Comparison of ENCODE assay signal across 1 cellular context in genomic region chr7:86747698-86748097, GRCh38.
TF ChIP-seq lines count a peak whose summit lies in the region.

No MANE protein-coding gene starts in this region.

TF ChIP-seq in GM12878, 131 proteins besides CTCF, POLR2A, EP300 and RAD21 (continued from another document):
- TF ChIP-seq CBFB (IDR thresholded peaks at IDR 0.05; ENCODE audit: low read depth), result no peak
